1 cellular context compared by ENCODE assay signal in the genomic region with DNA sequence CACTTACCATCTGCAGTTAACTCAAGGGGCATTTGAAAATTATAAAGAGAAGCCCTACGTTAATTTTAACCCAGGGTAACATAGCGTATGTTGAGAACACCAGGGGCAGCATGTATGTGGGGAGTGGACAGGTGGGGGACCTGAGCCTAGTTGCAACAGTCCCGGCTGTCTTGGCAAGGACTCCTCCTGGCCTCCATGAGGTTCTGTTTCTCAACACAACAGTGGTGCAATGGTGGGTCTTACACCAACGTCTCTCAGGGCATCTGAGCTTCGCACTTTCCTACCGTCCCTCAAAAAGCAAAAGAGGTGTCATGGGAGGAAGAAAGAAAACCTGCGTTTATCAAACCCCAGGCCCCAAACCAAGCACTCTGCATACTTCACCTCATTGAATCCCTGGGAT.
TF ChIP-seq lines count a peak whose summit lies in the region.

No MANE protein-coding gene starts in this region.

TF ChIP-seq in IMR-90, 13 proteins besides CTCF, POLR2A, EP300 and RAD21 (continued from another document):
- TF ChIP-seq, protein P1, sequence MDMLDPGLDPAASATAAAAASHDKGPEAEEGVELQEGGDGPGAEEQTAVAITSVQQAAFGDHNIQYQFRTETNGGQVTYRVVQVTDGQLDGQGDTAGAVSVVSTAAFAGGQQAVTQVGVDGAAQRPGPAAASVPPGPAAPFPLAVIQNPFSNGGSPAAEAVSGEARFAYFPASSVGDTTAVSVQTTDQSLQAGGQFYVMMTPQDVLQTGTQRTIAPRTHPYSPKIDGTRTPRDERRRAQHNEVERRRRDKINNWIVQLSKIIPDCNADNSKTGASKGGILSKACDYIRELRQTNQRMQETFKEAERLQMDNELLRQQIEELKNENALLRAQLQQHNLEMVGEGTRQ (IDR thresholded peaks at IDR 0.05; ENCODE audit: low read depth, low read length): no peak
- no peak for TF ChIP-seq FOS (IDR thresholded peaks at IDR 0.05; ENCODE audit: low read depth, low read length)
TF ChIP-seq in IMR-90: peak in this region for 0.
